ENCODE assay signal across 1 cellular context in genomic region chr6:14875678-14876063, GRCh38.
TF ChIP-seq lines count a peak whose summit lies in the region.

No MANE protein-coding gene starts in this region.

TF ChIP-seq in K562, 482 proteins besides CTCF, POLR2A, EP300 and RAD21 (continued from another document):
- TF ChIP-seq MYNN (IDR thresholded peaks at IDR 0.05) (no peak), MYNN (CRISPR knock-in tag; IDR thresholded peaks at IDR 0.05) (no peak), PHF8 (IDR thresholded peaks at IDR 0.05; ENCODE audit: borderline replicate concordance, low read length) (no peak)
